1 cellular context compared by ENCODE assay signal in the genomic region with DNA sequence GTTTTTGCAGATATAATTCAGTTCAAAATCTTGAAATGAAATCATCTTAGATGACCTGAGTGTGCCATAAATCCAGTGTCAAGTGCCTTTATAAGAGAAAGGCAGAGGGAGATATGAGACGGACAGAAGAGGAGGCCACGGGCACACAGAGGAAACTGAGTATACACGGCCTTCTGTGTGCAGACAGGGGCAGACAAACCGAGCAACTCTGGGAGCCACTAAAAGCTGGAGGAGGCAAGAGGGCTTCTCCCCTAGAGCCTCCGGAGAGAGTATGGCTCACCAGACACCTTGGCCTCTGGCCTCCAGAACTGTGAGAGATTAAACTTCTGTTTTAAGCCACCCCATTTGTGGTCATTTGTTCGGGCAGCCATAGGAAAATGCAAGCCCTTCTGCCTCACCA.
TF ChIP-seq lines count a peak whose summit lies in the region.

No MANE protein-coding gene starts in this region.

TF ChIP-seq in A549, 52 proteins besides CTCF, POLR2A, EP300 and RAD21 (continued from another document):
- TF ChIP-seq ZSCAN20 (CRISPR knock-in tag; IDR thresholded peaks at IDR 0.05) (no peak), MYC (IDR thresholded peaks at IDR 0.05; ENCODE audit: borderline replicate concordance, low read length) (no peak), CHD4 (IDR thresholded peaks at IDR 0.05; ENCODE audit: borderline replicate concordance) (no peak), HDAC2 (IDR thresholded peaks at IDR 0.05) (no peak)
- TF ChIP-seq, protein P1, sequence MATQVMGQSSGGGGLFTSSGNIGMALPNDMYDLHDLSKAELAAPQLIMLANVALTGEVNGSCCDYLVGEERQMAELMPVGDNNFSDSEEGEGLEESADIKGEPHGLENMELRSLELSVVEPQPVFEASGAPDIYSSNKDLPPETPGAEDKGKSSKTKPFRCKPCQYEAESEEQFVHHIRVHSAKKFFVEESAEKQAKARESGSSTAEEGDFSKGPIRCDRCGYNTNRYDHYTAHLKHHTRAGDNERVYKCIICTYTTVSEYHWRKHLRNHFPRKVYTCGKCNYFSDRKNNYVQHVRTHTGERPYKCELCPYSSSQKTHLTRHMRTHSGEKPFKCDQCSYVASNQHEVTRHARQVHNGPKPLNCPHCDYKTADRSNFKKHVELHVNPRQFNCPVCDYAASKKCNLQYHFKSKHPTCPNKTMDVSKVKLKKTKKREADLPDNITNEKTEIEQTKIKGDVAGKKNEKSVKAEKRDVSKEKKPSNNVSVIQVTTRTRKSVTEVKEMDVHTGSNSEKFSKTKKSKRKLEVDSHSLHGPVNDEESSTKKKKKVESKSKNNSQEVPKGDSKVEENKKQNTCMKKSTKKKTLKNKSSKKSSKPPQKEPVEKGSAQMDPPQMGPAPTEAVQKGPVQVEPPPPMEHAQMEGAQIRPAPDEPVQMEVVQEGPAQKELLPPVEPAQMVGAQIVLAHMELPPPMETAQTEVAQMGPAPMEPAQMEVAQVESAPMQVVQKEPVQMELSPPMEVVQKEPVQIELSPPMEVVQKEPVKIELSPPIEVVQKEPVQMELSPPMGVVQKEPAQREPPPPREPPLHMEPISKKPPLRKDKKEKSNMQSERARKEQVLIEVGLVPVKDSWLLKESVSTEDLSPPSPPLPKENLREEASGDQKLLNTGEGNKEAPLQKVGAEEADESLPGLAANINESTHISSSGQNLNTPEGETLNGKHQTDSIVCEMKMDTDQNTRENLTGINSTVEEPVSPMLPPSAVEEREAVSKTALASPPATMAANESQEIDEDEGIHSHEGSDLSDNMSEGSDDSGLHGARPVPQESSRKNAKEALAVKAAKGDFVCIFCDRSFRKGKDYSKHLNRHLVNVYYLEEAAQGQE (IDR thresholded peaks at IDR 0.05), result no peak
